In genomic region chr2:100422320-100422719, GRCh38 we compare ENCODE assay signal across 8 cellular contexts. TPM values are rescaled to one million over a fixed set of nuclear protein-coding genes. Genes with fewer than 3 reads are reported as not detected.
DNase-seq lines count a peak whose midpoint lies in the region; ATAC-seq, FAIRE-seq and TF ChIP-seq lines count a peak whose summit lies in the region.

No MANE protein-coding gene starts in this region.

- no peaks in the 10 kb centered on the region for H3K27me3 Mint-ChIP-seq in WTC11 (ENCODE audit: low read depth)
- peaks cover 14% of the 10 kb centered on the region for H3K27me3 Mint-ChIP-seq in activated CD4-positive, alpha-beta memory T cell treated with anti-CD3 and anti-CD28 coated beads, Interleukin-2, amount 10 ng/mL, durations not matched to agents 7 days and 5 days

- no peak overlapping the region for H3K4me2 ChIP-seq in keratinocyte (ENCODE audit: control insufficient read depth, extremely low read depth, insufficient read depth, low read depth, low read length)

- no peaks in the 10 kb centered on the region for H3K9me1 ChIP-seq in keratinocyte (ENCODE audit: control insufficient read depth, extremely low read depth, insufficient read depth, low read length)

- H3K79me2 ChIP-seq in keratinocyte (ENCODE audit: control insufficient read depth, insufficient read depth, low read length), result no peaks in the 10 kb centered on the region

- H3K9me3 ChIP-seq in keratinocyte (ENCODE audit: control insufficient read depth, low read depth, low read length), result no peaks in the 10 kb centered on the region

- H3K4me3 ChIP-seq in HL-60 (replicated peaks; ENCODE audit: insufficient read depth, low read length) (no peak overlapping the region), keratinocyte (ENCODE audit: control insufficient read depth in 2 of 3, extremely low read depth in 1 of 3, insufficient read depth in 2 of 3, low read depth in 1 of 3, low read length in 3 of 3) (no peak overlapping the region)

- H3K9ac ChIP-seq in keratinocyte (ENCODE audit: control insufficient read depth, extremely low read depth, insufficient read depth, low read length), result no peak overlapping the region

- ATAC-seq in WTC11, result peak; percentile 91
- no peak for ATAC-seq in GM21390 (IDR thresholded peaks at IDR 0.05; ENCODE audit: unreplicated experiment)
- no peak for ATAC-seq in GM19023 (IDR thresholded peaks at IDR 0.05; ENCODE audit: unreplicated experiment)

- no peak overlapping the region for H3K4me3 Mint-ChIP-seq in WTC11
- H3K4me3 Mint-ChIP-seq in activated CD4-positive, alpha-beta memory T cell treated with anti-CD3 and anti-CD28 coated beads, Interleukin-2, amount 10 ng/mL, durations not matched to agents 7 days and 5 days, result no peak overlapping the region

- no peaks in the 10 kb centered on the region for H3K36me3 Mint-ChIP-seq in WTC11
- H3K36me3 Mint-ChIP-seq in activated CD4-positive, alpha-beta memory T cell treated with anti-CD3 and anti-CD28 coated beads, Interleukin-2, amount 10 ng/mL, durations not matched to agents 7 days and 5 days (ENCODE audit: low read depth), result no peaks in the 10 kb centered on the region

- no peak overlapping the region for H2AFZ ChIP-seq in keratinocyte (ENCODE audit: control insufficient read depth, low read length)

- H3K9me3 Mint-ChIP-seq in WTC11, result 0 out of 2 replicates have a peak, but pooled peaks cover 6% of the 10 kb centered on the region
- H3K9me3 Mint-ChIP-seq in activated CD4-positive, alpha-beta memory T cell treated with anti-CD3 and anti-CD28 coated beads, Interleukin-2, amount 10 ng/mL, durations not matched to agents 7 days and 5 days, result no peaks in the 10 kb centered on the region

- CTCF ChIA-PET in WTC11 (lab: Charles Lee), result interaction anchor here (0.5 to 2.1 kb wide), 20 partner anchors 10 to 260 kb away, joined by 3 to 33 read pairs (median 3); partner anchors contain the start of genes NMS and PDCL3
- CTCF ChIA-PET in activated CD4-positive, alpha-beta memory T cell treated with anti-CD3 and anti-CD28 coated beads, Interleukin-2, amount 10 ng/mL, durations not matched to agents 7 days and 5 days (lab: Charles Lee), result interaction anchor here (1.5 kb wide), 1 partner anchor 10 kb away, joined by 6 read pairs; no protein-coding TSS in a partner anchor

- POLR2A ChIA-PET in WTC11 (lab: Charles Lee), result no interaction called here
- POLR2A ChIA-PET in activated CD4-positive, alpha-beta memory T cell treated with anti-CD3 and anti-CD28 coated beads, Interleukin-2, amount 10 ng/mL, durations not matched to agents 7 days and 5 days (lab: Charles Lee), result no interaction called here

- H3K27ac ChIP-seq in HL-60 (replicated peaks), result no peak overlapping the region
- no peak overlapping the region for H3K27ac ChIP-seq in keratinocyte (ENCODE audit: control insufficient read depth, insufficient read depth, low read length)

- TF ChIP-seq CTCF in HL-60 (IDR thresholded peaks at IDR 0.05; ENCODE audit: insufficient read depth, low read length) (peak; percentile 22), WTC11 (IDR thresholded peaks at IDR 0.05) (0 out of 2 replicates have a peak, but pooled peaks have one; percentile 25), keratinocyte (optimal IDR thresholded peaks at IDR 0.05 in 1 of 3, IDR thresholded peaks at IDR 0.05 in 1 of 3, conservative IDR thresholded peaks at IDR 0.05 in 1 of 3; ENCODE audit: extremely low read depth in 1 of 3, insufficient read depth in 2 of 3, low read length in 3 of 3) (peak; percentile 48 to 61 (median 50))

- H3K4me1 Mint-ChIP-seq in WTC11, result peaks cover 13% of the 10 kb centered on the region
- H3K4me1 Mint-ChIP-seq in activated CD4-positive, alpha-beta memory T cell treated with anti-CD3 and anti-CD28 coated beads, Interleukin-2, amount 10 ng/mL, durations not matched to agents 7 days and 5 days, result peaks cover 3% of the 10 kb centered on the region

- H3K36me3 ChIP-seq in keratinocyte (ENCODE audit: control insufficient read depth in 2 of 2, extremely low read depth in 1 of 2, insufficient read depth in 2 of 2, low read length in 2 of 2), result no peaks in the 10 kb centered on the region

- dilution Hi-C loops in keratinocyte (cut with MboI; ENCODE audit: extremely low pct_ligation_motif_present, low sequenced_read_pairs), result no loop called here

- FAIRE-seq in keratinocyte (lab: Jason Lieb, UNC), result peak; percentile 44

- H3K27me3 ChIP-seq in HL-60 (ENCODE audit: insufficient read depth, poor library complexity, severe bottlenecking) (no peaks in the 10 kb centered on the region), keratinocyte (ENCODE audit: control insufficient read depth, extremely low read depth, insufficient read depth, low read length) (no peaks in the 10 kb centered on the region)

- no peaks in the 10 kb centered on the region for H3K4me1 ChIP-seq in keratinocyte (ENCODE audit: control insufficient read depth, extremely low read depth, insufficient read depth, low read length)

- DNase-seq in AG20443 (ENCODE audit: low spot score) (peak; percentile 72), HL-60 (ENCODE audit: low read depth in 1 of 2, low spot score in 1 of 2) (peak in 1 of 2 experiments; percentile 7), WTC11 (ENCODE audit: low spot score) (peak; percentile 60), keratinocyte (ENCODE audit: low read depth, low spot score) (no peak)
- DNase-seq in stimulated activated CD4-positive, alpha-beta T cell treated with anti-CD3 and anti-CD28 coated beads, Interleukin-4, amount 100 ng/mL, for 1 hour, result no peak
- no peak for DNase-seq in activated CD4-positive, alpha-beta memory T cell treated with anti-CD3 and anti-CD28 coated beads, Interleukin-2, amount 10 ng/mL, durations not matched to agents 7 days and 5 days

- H4K20me1 ChIP-seq in keratinocyte (ENCODE audit: control insufficient read depth, extremely low read depth, insufficient read depth, low read length), result no peaks in the 10 kb centered on the region

- no peak overlapping the region for H3K27ac Mint-ChIP-seq in WTC11
- H3K27ac Mint-ChIP-seq in activated CD4-positive, alpha-beta memory T cell treated with anti-CD3 and anti-CD28 coated beads, Interleukin-2, amount 10 ng/mL, durations not matched to agents 7 days and 5 days, result no peak overlapping the region

TF ChIP-seq in WTC11, 78 proteins besides CTCF, POLR2A, EP300 and RAD21:
- TF ChIP-seq CBFB (CRISPR knock-in tag; IDR thresholded peaks at IDR 0.05; ENCODE audit: low read depth) (no peak), ZNF416 (CRISPR knock-in tag; IDR thresholded peaks at IDR 0.05) (no peak)

RNA-seq across cellular contexts. Expression of gene CHST10, which starts 4.9 kb away (rescaled TPM):
- 19.9 to 24.4 TPM (median 21.6 TPM) in 3 replicates for total RNA-seq in WTC11 (2021)
- 1.0 to 3.4 TPM (median 1.6 TPM) in 3 replicates for polyA plus RNA-seq in keratinocyte
- polyA plus RNA-seq in keratinocyte (2011; ENCODE audit: low read depth), result not detected
- polyA plus RNA-seq in keratinocyte (2011; cell fraction: cytosol; rRNA removed), result 0.82 and 1.2 TPM in 2 replicates
- polyA plus RNA-seq in keratinocyte (2011; cell fraction: nucleus; rRNA removed), result 2.5 and 3.3 TPM in 2 replicates
- polyA plus RNA-seq in keratinocyte (2012; ENCODE audit: low replicate concordance), result 1.7 TPM in 1 of 2 replicates, not detected in the other
- polyA minus RNA-seq in keratinocyte, result 1.7 to 3.0 TPM (median 2.0 TPM) in 3 replicates
- polyA minus RNA-seq in keratinocyte (2011; cell fraction: cytosol; rRNA and poly(A)+ RNA removed), result 0.58 TPM
- 0.95 and 2.0 TPM in 2 replicates for polyA minus RNA-seq in keratinocyte (2011; cell fraction: nucleus; rRNA and poly(A)+ RNA removed)
- total RNA-seq in activated CD4-positive, alpha-beta memory T cell treated with anti-CD3 and anti-CD28 coated beads, Interleukin-2, amount 10 ng/mL, durations not matched to agents 7 days and 5 days, result 1 to 10 TPM; 2.1 to 3.1 TPM

RNA-seq across cellular contexts. Expression of gene NMS, which starts 48.0 kb away (rescaled TPM):
- not detected in 3 replicates for total RNA-seq in WTC11 (2021)
- not detected in 3 replicates for polyA plus RNA-seq in keratinocyte
- polyA plus RNA-seq in keratinocyte (2011; ENCODE audit: low read depth), result not detected
- polyA plus RNA-seq in keratinocyte (2011; cell fraction: cytosol; rRNA removed), result not detected in 2 replicates
- polyA plus RNA-seq in keratinocyte (2011; cell fraction: nucleus; rRNA removed), result not detected in 2 replicates
- polyA plus RNA-seq in keratinocyte (2012; ENCODE audit: low replicate concordance), result not detected in 2 replicates
- polyA minus RNA-seq in keratinocyte, result not detected in 3 replicates
- not detected for polyA minus RNA-seq in keratinocyte (2011; cell fraction: cytosol; rRNA and poly(A)+ RNA removed)
- not detected in 2 replicates for polyA minus RNA-seq in keratinocyte (2011; cell fraction: nucleus; rRNA and poly(A)+ RNA removed)
- total RNA-seq in activated CD4-positive, alpha-beta memory T cell treated with anti-CD3 and anti-CD28 coated beads, Interleukin-2, amount 10 ng/mL, durations not matched to agents 7 days and 5 days, result not detected

Comparison
In these comparisons a context has a peak if more than half of its experiments do, and no peak if none do; other contexts are left out.
1. DNase-seq: peak in AG20443 (single experiment) and WTC11 (single experiment); none in keratinocyte (single experiment), stimulated activated CD4-positive, alpha-beta T cell treated with anti-CD3 and anti-CD28 coated beads, Interleukin-4, amount 100 ng/mL, for 1 hour (single experiment) and activated CD4-positive, alpha-beta memory T cell treated with anti-CD3 and anti-CD28 coated beads, Interleukin-2, amount 10 ng/mL, durations not matched to agents 7 days and 5 days (single experiment).
2. Peak in every context shown above with its lines, with median percentiles within 50 percentile points of each other: CTCF ChIP-seq.